ENCODE assay signal across 13 cellular contexts in the genomic region with DNA sequence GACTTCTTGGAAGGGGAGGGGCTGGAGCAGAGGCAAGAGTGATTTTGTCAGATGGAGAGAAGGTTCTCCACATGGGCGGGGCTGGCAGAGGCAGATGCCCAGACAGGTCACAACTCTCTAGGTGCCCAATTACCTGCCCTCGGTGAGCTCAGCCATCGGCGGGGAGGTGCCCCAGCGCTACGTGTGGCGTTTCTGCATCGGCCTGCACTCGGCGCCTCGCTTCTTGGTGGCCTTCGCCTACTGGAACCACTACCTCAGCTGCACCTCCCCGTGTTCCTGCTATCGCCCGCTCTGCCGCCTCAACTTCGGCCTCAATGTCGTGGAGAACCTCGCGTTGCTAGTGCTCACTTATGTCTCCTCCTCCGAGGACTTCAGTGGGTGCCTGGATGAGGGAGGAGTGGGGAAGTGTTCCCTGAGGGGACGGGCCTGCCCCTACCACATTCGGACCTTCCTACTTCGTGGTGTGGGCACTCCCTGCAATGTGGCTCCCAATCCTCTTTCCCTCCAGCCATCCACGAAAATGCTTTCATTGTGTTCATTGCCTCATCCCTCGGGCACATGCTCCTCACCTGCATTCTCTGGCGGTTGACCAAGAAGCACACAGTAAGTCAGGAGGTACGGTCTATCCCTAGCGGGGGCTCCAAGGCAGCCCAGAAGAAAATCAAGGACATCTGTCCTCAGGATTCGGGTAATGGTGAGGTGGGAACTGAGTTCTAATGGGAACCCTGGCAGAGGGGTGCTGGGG. TPM values are rescaled to one million over a fixed set of nuclear protein-coding genes. Genes with fewer than 3 reads are reported as not detected.
DNase-seq lines count a peak whose midpoint lies in the region; ATAC-seq and TF ChIP-seq lines count a peak whose summit lies in the region.
"Had no signal": no experiment of that assay in that cellular context is flagged by ENCODE, and none has a peak within 500 bp of the region (broad histone marks: within the 10 kb centered on the region; RNA-seq: fewer than 3 reads in every experiment).

No MANE protein-coding gene starts in this region.

- CTCF ChIA-PET in WTC11 (lab: Charles Lee): interaction anchor here (0.6 to 3.3 kb wide), 7 partner anchors 7 to 31 kb away, joined by 3 to 71 read pairs (median 5); partner anchors contain the start of genes RHOG and STIM1

- H3K9me3 Mint-ChIP-seq in stimulated activated naive CD8-positive, alpha-beta T cell treated with anti-CD3 and anti-CD28 coated beads, Interleukin-15, Interleukin-2, amounts not matched to agents 100 ng/mL and 50 ng/mL, for 24 hours: no peaks in the 10 kb centered on the region
- H3K9me3 Mint-ChIP-seq in WTC11 (no peaks in the 10 kb centered on the region), endothelial cell (ENCODE audit: unreplicated experiment) (no peaks in the 10 kb centered on the region)
- H3K9me3 Mint-ChIP-seq: stimulated activated naive CD8-positive, alpha-beta T cell treated with anti-CD3 and anti-CD28 coated beads, Interleukin-15, amount 100 ng/mL, for 72 hours had no signal

- H3K9me3 ChIP-seq in right cardiac atrium (ENCODE audit: control insufficient read depth, low read length): no peaks in the 10 kb centered on the region
- H3K9me3 ChIP-seq: gastroesophageal sphincter, Peyer's patch, right atrium auricular region, upper lobe of left lung had no signal

- H3K4me3 ChIP-seq in right cardiac atrium (ENCODE audit: low read length): no peak overlapping the region
- H3K4me3 ChIP-seq: gastroesophageal sphincter, Peyer's patch, right atrium auricular region, upper lobe of left lung had no signal

- no peak for ATAC-seq in stimulated activated naive CD8-positive, alpha-beta T cell treated with anti-CD3 and anti-CD28 coated beads, Interleukin-15, Interleukin-2, amounts not matched to agents 100 U/mL and 50 U/mL, for 24 hours
- no peak for ATAC-seq in WTC11
- ATAC-seq in right cardiac atrium: no peak

- H3K27me3 ChIP-seq in right cardiac atrium (ENCODE audit: control insufficient read depth, insufficient read depth): no peaks in the 10 kb centered on the region
- H3K27me3 ChIP-seq: gastroesophageal sphincter, Peyer's patch, right atrium auricular region, upper lobe of left lung had no signal

- 95% methylated on average over 30 of the region's 30 CpGs for WGBS in right cardiac atrium

- TF ChIP-seq CTCF in WTC11 (IDR thresholded peaks at IDR 0.05) (no peak), endothelial cell (IDR thresholded peaks at IDR 0.05; ENCODE audit: unreplicated experiment) (no peak)

- no peaks in the 10 kb centered on the region for H3K27me3 Mint-ChIP-seq in stimulated activated naive CD8-positive, alpha-beta T cell treated with anti-CD3 and anti-CD28 coated beads, Interleukin-15, Interleukin-2, amounts not matched to agents 100 ng/mL and 50 ng/mL, for 24 hours
- H3K27me3 Mint-ChIP-seq in WTC11 (ENCODE audit: low read depth) (no peaks in the 10 kb centered on the region), endothelial cell (ENCODE audit: unreplicated experiment) (peaks cover 18% of the 10 kb centered on the region)
- H3K27me3 Mint-ChIP-seq: stimulated activated naive CD8-positive, alpha-beta T cell treated with anti-CD3 and anti-CD28 coated beads, Interleukin-15, amount 100 ng/mL, for 72 hours had no signal

- peaks cover 44% of the 10 kb centered on the region for H3K36me3 Mint-ChIP-seq in stimulated activated naive CD8-positive, alpha-beta T cell treated with anti-CD3 and anti-CD28 coated beads, Interleukin-15, Interleukin-2, amounts not matched to agents 100 ng/mL and 50 ng/mL, for 24 hours (ENCODE audit: low read depth)
- peaks cover 26% of the 10 kb centered on the region for H3K36me3 Mint-ChIP-seq in WTC11
- peaks cover 28% of the 10 kb centered on the region for H3K36me3 Mint-ChIP-seq in endothelial cell (ENCODE audit: low read depth, unreplicated experiment)

- no peak overlapping the region for H3K27ac ChIP-seq in right cardiac atrium (ENCODE audit: low read length)
- H3K27ac ChIP-seq: gastroesophageal sphincter, right atrium auricular region had no signal

- no peaks in the 10 kb centered on the region for H3K4me1 ChIP-seq in right cardiac atrium (ENCODE audit: control insufficient read depth, insufficient read depth, low read length)
- H3K4me1 ChIP-seq: gastroesophageal sphincter, Peyer's patch, right atrium auricular region had no signal

- intact Hi-C loops in right cardiac atrium (cut with DNase I): no loop called here

- POLR2A ChIA-PET in WTC11 (lab: Charles Lee): no interaction called here

- H3K4me1 Mint-ChIP-seq in stimulated activated naive CD8-positive, alpha-beta T cell treated with anti-CD3 and anti-CD28 coated beads, Interleukin-15, Interleukin-2, amounts not matched to agents 100 ng/mL and 50 ng/mL, for 24 hours (ENCODE audit: low read depth): peaks cover 31% of the 10 kb centered on the region
- peaks cover 41% of the 10 kb centered on the region for H3K4me1 Mint-ChIP-seq in WTC11
- peaks cover 17% of the 10 kb centered on the region for H3K4me1 Mint-ChIP-seq in endothelial cell (ENCODE audit: unreplicated experiment)

- DNase-seq in stimulated activated naive CD8-positive, alpha-beta T cell treated with anti-CD3 and anti-CD28 coated beads, Interleukin-15, Interleukin-2, amounts not matched to agents 100 U/mL and 50 U/mL, for 24 hours: no peak
- DNase-seq in WTC11 (ENCODE audit: low spot score): no peak
- no peak for DNase-seq in endothelial cell (ENCODE audit: low spot score)
- DNase-seq in NCI-H2171 (lab: John Stamatoyannopoulos, UW): no peak
- DNase-seq in right cardiac atrium: no peak
- no peak for DNase-seq in stimulated activated CD8-positive, alpha-beta memory T cell treated with anti-CD3 and anti-CD28 coated beads, Interleukin-4, amount 100 ng/mL, for 48 hours
- DNase-seq in OCI-M2 (lab: John Stamatoyannopoulos, UW; ENCODE audit: unreplicated experiment): no peak

- peak overlapping the region; percentile 49 for H3K27ac Mint-ChIP-seq in stimulated activated naive CD8-positive, alpha-beta T cell treated with anti-CD3 and anti-CD28 coated beads, Interleukin-15, Interleukin-2, amounts not matched to agents 100 ng/mL and 50 ng/mL, for 24 hours
- peak overlapping the region; percentile 30; the same call in 1 of the 2 replicates for H3K27ac Mint-ChIP-seq in WTC11
- peak overlapping the region; percentile 67 for H3K27ac Mint-ChIP-seq in endothelial cell (ENCODE audit: unreplicated experiment)

- H3K4me3 Mint-ChIP-seq in stimulated activated naive CD8-positive, alpha-beta T cell treated with anti-CD3 and anti-CD28 coated beads, Interleukin-15, Interleukin-2, amounts not matched to agents 100 ng/mL and 50 ng/mL, for 24 hours: no peak overlapping the region
- no peak overlapping the region for H3K4me3 Mint-ChIP-seq in WTC11
- H3K4me3 Mint-ChIP-seq in endothelial cell (ENCODE audit: unreplicated experiment): peak overlapping the region; percentile 37
- H3K4me3 Mint-ChIP-seq: stimulated activated naive CD8-positive, alpha-beta T cell treated with anti-CD3 and anti-CD28 coated beads, Interleukin-15, amount 100 ng/mL, for 72 hours had no signal

TF ChIP-seq in WTC11, 78 proteins besides CTCF, POLR2A, EP300 and RAD21 (continues in another document):
- TF ChIP-seq PRRX2 (CRISPR knock-in tag; IDR thresholded peaks at IDR 0.05): no peak
- no peak for TF ChIP-seq FOXJ3 (CRISPR knock-in tag; IDR thresholded peaks at IDR 0.05; ENCODE audit: borderline replicate concordance)
- TF ChIP-seq OVOL2 (CRISPR knock-in tag; IDR thresholded peaks at IDR 0.05; ENCODE audit: borderline replicate concordance): no peak
- TF ChIP-seq NFE2L1 (CRISPR knock-in tag; IDR thresholded peaks at IDR 0.05): no peak
- TF ChIP-seq, protein P1, sequence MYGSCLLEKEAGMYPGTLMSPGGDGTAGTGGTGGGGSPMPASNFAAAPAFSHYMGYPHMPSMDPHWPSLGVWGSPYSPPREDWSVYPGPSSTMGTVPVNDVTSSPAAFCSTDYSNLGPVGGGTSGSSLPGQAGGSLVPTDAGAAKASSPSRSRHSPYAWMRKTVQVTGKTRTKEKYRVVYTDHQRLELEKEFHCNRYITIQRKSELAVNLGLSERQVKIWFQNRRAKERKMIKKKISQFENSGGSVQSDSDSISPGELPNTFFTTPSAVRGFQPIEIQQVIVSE (CRISPR knock-in tag; IDR thresholded peaks at IDR 0.05; ENCODE audit: borderline replicate concordance): no peak
- no peak for TF ChIP-seq ZNF138 (CRISPR knock-in tag; conservative IDR thresholded peaks at IDR 0.05)
- TF ChIP-seq, protein P2, sequence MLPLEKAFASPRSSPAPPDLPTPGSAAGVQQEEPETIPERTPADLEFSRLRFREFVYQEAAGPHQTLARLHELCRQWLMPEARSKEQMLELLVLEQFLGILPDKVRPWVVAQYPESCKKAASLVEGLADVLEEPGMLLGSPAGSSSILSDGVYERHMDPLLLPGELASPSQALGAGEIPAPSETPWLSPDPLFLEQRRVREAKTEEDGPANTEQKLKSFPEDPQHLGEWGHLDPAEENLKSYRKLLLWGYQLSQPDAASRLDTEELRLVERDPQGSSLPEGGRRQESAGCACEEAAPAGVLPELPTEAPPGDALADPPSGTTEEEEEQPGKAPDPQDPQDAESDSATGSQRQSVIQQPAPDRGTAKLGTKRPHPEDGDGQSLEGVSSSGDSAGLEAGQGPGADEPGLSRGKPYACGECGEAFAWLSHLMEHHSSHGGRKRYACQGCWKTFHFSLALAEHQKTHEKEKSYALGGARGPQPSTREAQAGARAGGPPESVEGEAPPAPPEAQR (CRISPR knock-in tag; IDR thresholded peaks at IDR 0.05): no peak
- TF ChIP-seq MLX (CRISPR knock-in tag; IDR thresholded peaks at IDR 0.05): no peak

RNA-seq across cellular contexts. Expression of gene PGAP2, which starts 15.6 kb away (rescaled TPM):
- total RNA-seq in WTC11 (2021) (38.2 to 43.0 TPM (median 40.7 TPM) in 3 replicates), endothelial cell (ENCODE audit: unreplicated experiment) (22.7 TPM), right cardiac atrium (10 to 100 TPM; 12.4 to 19.5 (median 15.2) TPM)
- polyA plus RNA-seq in right cardiac atrium: 13.9 TPM

RNA-seq across cellular contexts. Expression of gene RHOG, which starts 16.8 kb away (rescaled TPM):
- total RNA-seq in WTC11 (2021) (28.8 to 33.6 TPM (median 28.8 TPM) in 3 replicates), endothelial cell (ENCODE audit: unreplicated experiment) (76.5 TPM), right cardiac atrium (10 to 100 TPM; 18.7 to 26.0 (median 25.6) TPM)
- 23.7 TPM for polyA plus RNA-seq in right cardiac atrium

RNA-seq across cellular contexts. Expression of gene NUP98, which starts 26.6 kb away (rescaled TPM):
- total RNA-seq in WTC11 (2021) (81.3 to 91.4 TPM (median 81.4 TPM) in 3 replicates), endothelial cell (ENCODE audit: unreplicated experiment) (59.9 TPM), right cardiac atrium (10 to 100 TPM; 38.8 to 55.9 (median 43.4) TPM)
- 22.9 TPM for polyA plus RNA-seq in right cardiac atrium

RNA-seq across cellular contexts. Expression of gene STIM1, which starts 31.5 kb away (rescaled TPM):
- 17.0 to 18.0 TPM (median 17.4 TPM) in 3 replicates for total RNA-seq in WTC11 (2021)
- total RNA-seq in endothelial cell (ENCODE audit: unreplicated experiment): 35.9 TPM
- 10 to 100 TPM; 14.4 to 19.3 (median 16.6) TPM for total RNA-seq in right cardiac atrium
- polyA plus RNA-seq in right cardiac atrium: 10.8 TPM
